14 cellular contexts compared by ENCODE assay signal in genomic region chr16:57622361-57623250, GRCh38. TPM values are rescaled to one million over a fixed set of nuclear protein-coding genes. Genes with fewer than 3 reads are reported as not detected.
A peak's percentile ranks its signal among the peaks of the same experiment; 100 is the strongest.
DNase-seq lines count a peak whose midpoint lies in the region; ATAC-seq and TF ChIP-seq lines count a peak whose summit lies in the region.
"Had no signal": no experiment of that assay in that cellular context is flagged by ENCODE, and none has a peak within 500 bp of the region (broad histone marks: within the 10 kb centered on the region; RNA-seq: fewer than 3 reads in every experiment).

No MANE protein-coding gene starts in this region.

- WGBS in aorta, 2 donors, result 78 to 81% methylated on average over 16 of the region's 16 CpGs

- no peak overlapping the region for H3K4me3 ChIP-seq in duodenal mucosa (ENCODE audit: low read depth in 1 of 2, low read length in 2 of 2)
- H3K4me3 ChIP-seq in aorta (ENCODE audit: low read length in 2 of 2), result no peak overlapping the region

- H3K9me3 ChIP-seq in duodenal mucosa (ENCODE audit: control insufficient read depth in 1 of 2, low read length in 2 of 2) (no peaks in the 10 kb centered on the region), aorta (ENCODE audit: control insufficient read depth, low read length) (no peaks in the 10 kb centered on the region)

- H3K4me3 Mint-ChIP-seq in activated CD8-positive, alpha-beta T cell treated with anti-CD3 and anti-CD28 coated beads, Interleukin-2, amount 10 ng/mL, durations not matched to agents 7 days and 5 days, result no peak overlapping the region
- no peak overlapping the region for H3K4me3 Mint-ChIP-seq in activated CD8-positive, alpha-beta T cell treated with anti-CD3 and anti-CD28 coated beads for 36 hours
- H3K4me3 Mint-ChIP-seq in neural crest cell, result peak overlapping the region; percentile 38
- no peak overlapping the region for H3K4me3 Mint-ChIP-seq in activated CD4-positive, alpha-beta memory T cell treated with anti-CD3 and anti-CD28 coated beads for 36 hours
- H3K4me3 Mint-ChIP-seq: naive thymus-derived CD4-positive, alpha-beta T cell; T-helper 2 cell treated with Interferon-gamma antibody and Interleukin-4, amounts not matched to agents 5 μg/mL and 100 μg/mL, for 36 hours had no signal

- H3K36me3 ChIP-seq in duodenal mucosa (ENCODE audit: control insufficient read depth in 1 of 2, insufficient read depth in 2 of 2, low read length in 2 of 2) (no peaks in the 10 kb centered on the region), aorta (ENCODE audit: control insufficient read depth in 1 of 2, insufficient read depth in 2 of 2, low read length in 1 of 2) (no peaks in the 10 kb centered on the region)

- H3K4me1 Mint-ChIP-seq in activated CD8-positive, alpha-beta T cell treated with anti-CD3 and anti-CD28 coated beads, Interleukin-2, amount 10 ng/mL, durations not matched to agents 7 days and 5 days (ENCODE audit: low read depth), result peaks cover 17% of the 10 kb centered on the region
- H3K4me1 Mint-ChIP-seq in activated CD8-positive, alpha-beta T cell treated with anti-CD3 and anti-CD28 coated beads for 36 hours (ENCODE audit: low read depth), result peaks cover 8% of the 10 kb centered on the region
- H3K4me1 Mint-ChIP-seq in neural crest cell, result peaks cover 57% of the 10 kb centered on the region
- H3K4me1 Mint-ChIP-seq in activated CD4-positive, alpha-beta memory T cell treated with anti-CD3 and anti-CD28 coated beads for 36 hours (ENCODE audit: low read depth), result no peaks in the 10 kb centered on the region

- no peaks in the 10 kb centered on the region for H3K27me3 ChIP-seq in duodenal mucosa (ENCODE audit: control insufficient read depth in 1 of 2, insufficient read depth in 2 of 2, low read length in 2 of 2)
- no peaks in the 10 kb centered on the region for H3K27me3 ChIP-seq in aorta (ENCODE audit: control insufficient read depth in 1 of 2, insufficient read depth in 2 of 2, low read length in 1 of 2)

- POLR2A ChIA-PET in activated CD8-positive, alpha-beta T cell treated with anti-CD3 and anti-CD28 coated beads, Interleukin-2, amount 10 ng/mL, durations not matched to agents 7 days and 5 days (lab: Charles Lee), result no interaction called here
- POLR2A ChIA-PET in activated CD8-positive, alpha-beta T cell treated with anti-CD3 and anti-CD28 coated beads for 36 hours (lab: Charles Lee), result interaction anchor here (0.7 kb wide), 1 partner anchor 15 kb away, joined by 4 read pairs; no protein-coding TSS in a partner anchor
- POLR2A ChIA-PET in activated CD4-positive, alpha-beta memory T cell treated with anti-CD3 and anti-CD28 coated beads for 36 hours (lab: Charles Lee), result no interaction called here

- H3K4me1 ChIP-seq in duodenal mucosa (ENCODE audit: control insufficient read depth in 1 of 2, insufficient read depth in 2 of 2, low read length in 2 of 2), result peaks cover 18 to 33% of the 10 kb centered on the region in 2 donors
- H3K4me1 ChIP-seq in aorta (ENCODE audit: control insufficient read depth in 1 of 2, insufficient read depth in 2 of 2, low read length in 2 of 2), result no peaks in the 10 kb centered on the region

- H3K27ac ChIP-seq in duodenal mucosa (ENCODE audit: low read depth, low read length), result peak overlapping the region; percentile 5
- no peak overlapping the region for H3K27ac ChIP-seq in aorta (ENCODE audit: low read depth in 1 of 2, low read length in 2 of 2)

- no peaks in the 10 kb centered on the region for H3K9me3 Mint-ChIP-seq in activated CD8-positive, alpha-beta T cell treated with anti-CD3 and anti-CD28 coated beads, Interleukin-2, amount 10 ng/mL, durations not matched to agents 7 days and 5 days (ENCODE audit: insufficient read depth)
- no peaks in the 10 kb centered on the region for H3K9me3 Mint-ChIP-seq in activated CD8-positive, alpha-beta T cell treated with anti-CD3 and anti-CD28 coated beads for 36 hours
- H3K9me3 Mint-ChIP-seq in neural crest cell, result no peaks in the 10 kb centered on the region
- H3K9me3 Mint-ChIP-seq in activated CD4-positive, alpha-beta memory T cell treated with anti-CD3 and anti-CD28 coated beads for 36 hours, result no peaks in the 10 kb centered on the region
- H3K9me3 Mint-ChIP-seq: naive thymus-derived CD4-positive, alpha-beta T cell; T-helper 2 cell treated with Interferon-gamma antibody and Interleukin-4, amounts not matched to agents 5 μg/mL and 100 μg/mL, for 36 hours had no signal

- CTCF ChIA-PET in activated CD8-positive, alpha-beta T cell treated with anti-CD3 and anti-CD28 coated beads, Interleukin-2, amount 10 ng/mL, durations not matched to agents 7 days and 5 days (lab: Charles Lee), result interaction anchor here (0.8 to 3.7 kb wide), 3 partner anchors 7 to 46 kb away, joined by 3 to 14 read pairs (median 7); no protein-coding TSS in a partner anchor
- CTCF ChIA-PET in activated CD8-positive, alpha-beta T cell treated with anti-CD3 and anti-CD28 coated beads for 36 hours (lab: Charles Lee), result interaction anchor here (1.0 to 2.4 kb wide), 3 partner anchors 11 to 46 kb away, joined by 3 to 8 read pairs (median 8); no protein-coding TSS in a partner anchor
- CTCF ChIA-PET in activated CD4-positive, alpha-beta memory T cell treated with anti-CD3 and anti-CD28 coated beads for 36 hours (lab: Charles Lee), result interaction anchor here (1.0 to 1.8 kb wide), 2 partner anchors 20 to 45 kb away, joined by 3 to 5 read pairs; no protein-coding TSS in a partner anchor

- H3K27ac Mint-ChIP-seq in activated CD8-positive, alpha-beta T cell treated with anti-CD3 and anti-CD28 coated beads, Interleukin-2, amount 10 ng/mL, durations not matched to agents 7 days and 5 days, result peak overlapping the region; percentile 30
- H3K27ac Mint-ChIP-seq in activated CD8-positive, alpha-beta T cell treated with anti-CD3 and anti-CD28 coated beads for 36 hours, result no peak overlapping the region
- H3K27ac Mint-ChIP-seq in neural crest cell (ENCODE audit: unreplicated experiment), result peak overlapping the region; percentile 92
- no peak overlapping the region for H3K27ac Mint-ChIP-seq in activated CD4-positive, alpha-beta memory T cell treated with anti-CD3 and anti-CD28 coated beads for 36 hours
- H3K27ac Mint-ChIP-seq: naive thymus-derived CD4-positive, alpha-beta T cell; T-helper 2 cell treated with Interferon-gamma antibody and Interleukin-4, amounts not matched to agents 5 μg/mL and 100 μg/mL, for 36 hours had no signal

- intact Hi-C loops in activated CD8-positive, alpha-beta T cell treated with anti-CD3 and anti-CD28 coated beads for 36 hours (cut with micrococcal nuclease), result no loop called here
- intact Hi-C loops in aorta (cut with DNase I), result no loop called here
- intact Hi-C loops in activated CD4-positive, alpha-beta memory T cell treated with anti-CD3 and anti-CD28 coated beads for 36 hours (cut with micrococcal nuclease), result no loop called here

- H3K36me3 Mint-ChIP-seq in activated CD8-positive, alpha-beta T cell treated with anti-CD3 and anti-CD28 coated beads, Interleukin-2, amount 10 ng/mL, durations not matched to agents 7 days and 5 days (ENCODE audit: low read depth), result no peaks in the 10 kb centered on the region
- H3K36me3 Mint-ChIP-seq in activated CD8-positive, alpha-beta T cell treated with anti-CD3 and anti-CD28 coated beads for 36 hours (ENCODE audit: low read depth), result no peaks in the 10 kb centered on the region
- H3K36me3 Mint-ChIP-seq in neural crest cell (ENCODE audit: low read depth), result no peaks in the 10 kb centered on the region
- H3K36me3 Mint-ChIP-seq in activated CD4-positive, alpha-beta memory T cell treated with anti-CD3 and anti-CD28 coated beads for 36 hours, result no peaks in the 10 kb centered on the region
- H3K36me3 Mint-ChIP-seq: naive thymus-derived CD4-positive, alpha-beta T cell had no signal

- TF ChIP-seq CTCF in activated CD8-positive, alpha-beta T cell treated with anti-CD3 and anti-CD28 coated beads for 36 hours (IDR thresholded peaks at IDR 0.05), result no peak
- no peak for TF ChIP-seq CTCF in neural crest cell (conservative IDR thresholded peaks at IDR 0.05)

- no peak overlapping the region for H3K9ac ChIP-seq in duodenal mucosa (ENCODE audit: low read depth in 1 of 2, low read length in 2 of 2)

- H3K27me3 Mint-ChIP-seq in activated CD8-positive, alpha-beta T cell treated with anti-CD3 and anti-CD28 coated beads, Interleukin-2, amount 10 ng/mL, durations not matched to agents 7 days and 5 days (ENCODE audit: low read depth), result peaks cover 4% of the 10 kb centered on the region
- no peaks in the 10 kb centered on the region for H3K27me3 Mint-ChIP-seq in activated CD8-positive, alpha-beta T cell treated with anti-CD3 and anti-CD28 coated beads for 36 hours
- H3K27me3 Mint-ChIP-seq in neural crest cell (ENCODE audit: low read depth), result no peaks in the 10 kb centered on the region
- no peaks in the 10 kb centered on the region for H3K27me3 Mint-ChIP-seq in activated CD4-positive, alpha-beta memory T cell treated with anti-CD3 and anti-CD28 coated beads for 36 hours

- no peak for DNase-seq in activated CD8-positive, alpha-beta T cell treated with anti-CD3 and anti-CD28 coated beads, Interleukin-2, amount 10 ng/mL, durations not matched to agents 7 days and 5 days
- DNase-seq in activated CD8-positive, alpha-beta T cell treated with anti-CD3 and anti-CD28 coated beads for 36 hours, result no peak
- DNase-seq in neural crest cell (ENCODE audit: low read depth, low spot score) (no peak), aorta (peak; percentile 28 to 60), GM19238 (ENCODE audit: insufficient read length, low spot score) (no peak), NCI-H2081 (lab: John Stamatoyannopoulos, UW) (no peak)
- DNase-seq in activated CD4-positive, alpha-beta memory T cell treated with anti-CD3 and anti-CD28 coated beads for 36 hours, result no peak
- DNase-seq: naive thymus-derived CD4-positive, alpha-beta T cell; NCI-H146 had no signal

- ATAC-seq in activated CD8-positive, alpha-beta T cell treated with anti-CD3 and anti-CD28 coated beads, Interleukin-2, amount 10 ng/mL, durations not matched to agents 7 days and 5 days, result no peak
- no peak for ATAC-seq in activated CD8-positive, alpha-beta T cell treated with anti-CD3 and anti-CD28 coated beads for 36 hours
- no peak for ATAC-seq in aorta (ENCODE audit: low FRiP score)
- ATAC-seq: naive thymus-derived CD4-positive, alpha-beta T cell had no signal

RNA-seq across cellular contexts. Expression of gene ADGRG1, which starts 5.8 kb away (rescaled TPM):
- 1 to 10 TPM; 3.3 to 3.7 TPM for total RNA-seq in activated CD8-positive, alpha-beta T cell treated with anti-CD3 and anti-CD28 coated beads, Interleukin-2, amount 10 ng/mL, durations not matched to agents 7 days and 5 days
- 1 to 10 TPM; 4.9 to 8.5 TPM for total RNA-seq in activated CD8-positive, alpha-beta T cell treated with anti-CD3 and anti-CD28 coated beads for 36 hours
- total RNA-seq in neural crest cell (56.6 and 58.5 TPM in 2 replicates), aorta (10 to 100 TPM; 33.0 to 68.4 TPM)
- polyA plus RNA-seq in aorta, result 1 to 10 TPM; 1.2 to 2.1 TPM
- total RNA-seq in activated CD4-positive, alpha-beta memory T cell treated with anti-CD3 and anti-CD28 coated beads for 36 hours, result 1 to 10 TPM; 4.7 to 6.0 TPM
- total RNA-seq: OCI-LY7 had no signal

RNA-seq across cellular contexts. Expression of gene ADGRG3, which starts 45.5 kb away (rescaled TPM):
- under 1 TPM in 1 of 2 experiments, not detected in 1; 0.13 TPM for total RNA-seq in activated CD8-positive, alpha-beta T cell treated with anti-CD3 and anti-CD28 coated beads, Interleukin-2, amount 10 ng/mL, durations not matched to agents 7 days and 5 days
- total RNA-seq in activated CD8-positive, alpha-beta T cell treated with anti-CD3 and anti-CD28 coated beads for 36 hours, result not detected
- total RNA-seq in neural crest cell, result not detected in 2 replicates
- 1 to 10 TPM in 1 of 2 donors, under 1 TPM in 1; 0.84 to 3.9 TPM for total RNA-seq in aorta
- under 1 TPM; 0.08 to 0.25 TPM for polyA plus RNA-seq in aorta
- total RNA-seq in activated CD4-positive, alpha-beta memory T cell treated with anti-CD3 and anti-CD28 coated beads for 36 hours, result not detected
- total RNA-seq: endothelial cell of umbilical vein, OCI-LY7 had no signal
- polyA plus RNA-seq: AG04450; endothelial cell of umbilical vein; naive thymus-derived CD4-positive, alpha-beta T cell had no signal

Comparison
In these comparisons a context has a peak if more than half of its experiments do, and no peak if none do; other contexts are left out.
1. H3K27ac Mint-ChIP-seq: peak in activated CD8-positive, alpha-beta T cell treated with anti-CD3 and anti-CD28 coated beads, Interleukin-2, amount 10 ng/mL, durations not matched to agents 7 days and 5 days (single experiment) and neural crest cell (single experiment); none in activated CD8-positive, alpha-beta T cell treated with anti-CD3 and anti-CD28 coated beads for 36 hours (single experiment) and activated CD4-positive, alpha-beta memory T cell treated with anti-CD3 and anti-CD28 coated beads for 36 hours (single experiment).
2. DNase-seq: peak in aorta (2 of 2); none in activated CD8-positive, alpha-beta T cell treated with anti-CD3 and anti-CD28 coated beads, Interleukin-2, amount 10 ng/mL, durations not matched to agents 7 days and 5 days (single experiment), activated CD8-positive, alpha-beta T cell treated with anti-CD3 and anti-CD28 coated beads for 36 hours (single experiment), neural crest cell (single experiment), GM19238 (single experiment), NCI-H2081 (0 of 2) and activated CD4-positive, alpha-beta memory T cell treated with anti-CD3 and anti-CD28 coated beads for 36 hours (single experiment).